1 cellular context compared by ENCODE assay signal in the genomic region with DNA sequence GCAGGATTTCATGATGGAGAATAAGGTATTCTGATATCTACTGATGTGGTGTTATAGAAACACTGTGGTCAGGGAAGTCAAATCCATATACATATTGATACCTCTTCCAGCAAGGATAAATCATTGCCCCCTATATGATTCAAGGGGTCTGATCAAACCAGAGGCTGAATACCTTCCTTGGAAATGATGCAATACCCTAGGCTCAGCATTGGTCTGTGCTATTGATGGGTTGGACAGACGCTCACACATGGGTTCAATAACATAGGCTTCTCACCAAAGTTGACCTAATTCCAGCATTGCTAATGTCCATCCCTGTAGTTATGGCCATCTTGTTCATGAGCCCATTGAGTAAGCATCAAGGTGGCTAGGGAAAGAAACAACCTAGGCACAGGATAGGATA.
TF ChIP-seq lines count a peak whose summit lies in the region.

No MANE protein-coding gene starts in this region.

TF ChIP-seq in HepG2, 621 proteins besides CTCF, POLR2A, EP300 and RAD21 (continued from another document):
- TF ChIP-seq, protein P1, sequence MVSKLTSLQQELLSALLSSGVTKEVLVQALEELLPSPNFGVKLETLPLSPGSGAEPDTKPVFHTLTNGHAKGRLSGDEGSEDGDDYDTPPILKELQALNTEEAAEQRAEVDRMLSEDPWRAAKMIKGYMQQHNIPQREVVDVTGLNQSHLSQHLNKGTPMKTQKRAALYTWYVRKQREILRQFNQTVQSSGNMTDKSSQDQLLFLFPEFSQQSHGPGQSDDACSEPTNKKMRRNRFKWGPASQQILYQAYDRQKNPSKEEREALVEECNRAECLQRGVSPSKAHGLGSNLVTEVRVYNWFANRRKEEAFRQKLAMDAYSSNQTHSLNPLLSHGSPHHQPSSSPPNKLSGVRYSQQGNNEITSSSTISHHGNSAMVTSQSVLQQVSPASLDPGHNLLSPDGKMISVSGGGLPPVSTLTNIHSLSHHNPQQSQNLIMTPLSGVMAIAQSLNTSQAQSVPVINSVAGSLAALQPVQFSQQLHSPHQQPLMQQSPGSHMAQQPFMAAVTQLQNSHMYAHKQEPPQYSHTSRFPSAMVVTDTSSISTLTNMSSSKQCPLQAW (CRISPR knock-in tag; IDR thresholded peaks at IDR 0.05) = no peak
- TF ChIP-seq ATF7 (IDR thresholded peaks at IDR 0.05) (peak; percentile 52), ATF7 (CRISPR knock-in tag; IDR thresholded peaks at IDR 0.05) (no peak), KDM5B (CRISPR knock-in tag; IDR thresholded peaks at IDR 0.05; ENCODE audit: borderline replicate concordance) (no peak)
